Comparison of ENCODE assay signal across 1 cellular context in genomic region chr9:123395276-123396006, GRCh38.
TF ChIP-seq lines count a peak whose summit lies in the region.

No MANE protein-coding gene starts in this region.

TF ChIP-seq in HepG2, 621 proteins besides CTCF, POLR2A, EP300 and RAD21:
- 0 out of 2 replicates have a peak, but pooled peaks have one; percentile 37 for TF ChIP-seq ZKSCAN1 (IDR thresholded peaks at IDR 0.05; ENCODE audit: low read length)
- no peak for TF ChIP-seq ZIK1 (CRISPR knock-in tag; IDR thresholded peaks at IDR 0.05; ENCODE audit: borderline replicate concordance, low read depth)
- no peak for TF ChIP-seq GATA4 (IDR thresholded peaks at IDR 0.05; ENCODE audit: borderline replicate concordance, low read depth)
